Comparison of ENCODE assay signal across 8 cellular contexts in genomic region chr14:89378119-89378518, GRCh38. TPM values are rescaled to one million over a fixed set of nuclear protein-coding genes. Genes with fewer than 3 reads are reported as not detected.
DNase-seq lines count a peak whose midpoint lies in the region; ATAC-seq lines count a peak whose summit lies in the region.

No MANE protein-coding gene starts in this region.

- H4K20me1 ChIP-seq in Karpas-422 (ENCODE audit: insufficient read depth, low read depth, low read length), result no peaks in the 10 kb centered on the region

- DNase-seq in amniotic epithelial cell (ENCODE audit: low read depth), result peak; percentile 72
- DNase-seq in non-pigmented ciliary epithelial cell (ENCODE audit: low read depth), result peak; percentile 68
- no peak for DNase-seq in NCI-H2029 (lab: John Stamatoyannopoulos, UW)
- DNase-seq in Karpas-422, result no peak
- no peak for DNase-seq in aorta
- DNase-seq in NCI-H2196 (lab: John Stamatoyannopoulos, UW; ENCODE audit: unreplicated experiment), result no peak

- H3K36me3 ChIP-seq in Karpas-422 (ENCODE audit: insufficient read depth, low read length) (no peaks in the 10 kb centered on the region), aorta (ENCODE audit: control insufficient read depth in 1 of 2, insufficient read depth in 2 of 2, low read length in 1 of 2) (no peaks in the 10 kb centered on the region)

- ATAC-seq in GM18861 (IDR thresholded peaks at IDR 0.05; ENCODE audit: unreplicated experiment) (peak; percentile 72), HG03039 (IDR thresholded peaks at IDR 0.05; ENCODE audit: unreplicated experiment) (peak; percentile 76), aorta (ENCODE audit: low FRiP score) (no peak)

- no peak overlapping the region for H3K27ac ChIP-seq in Karpas-422 (ENCODE audit: low read length)
- H3K27ac ChIP-seq in aorta (ENCODE audit: low read depth in 1 of 2, low read length in 2 of 2), result peak overlapping the region in 1 of 2 donors; percentile 25

- H2AFZ ChIP-seq in Karpas-422 (ENCODE audit: low read length), result no peak overlapping the region

- WGBS in aorta, 2 donors, result 18 to 32% methylated on average over 5 of the region's 5 CpGs

- H3K27me3 ChIP-seq in Karpas-422 (ENCODE audit: low read length) (no peaks in the 10 kb centered on the region), aorta (ENCODE audit: control insufficient read depth in 1 of 2, insufficient read depth in 2 of 2, low read length in 1 of 2) (no peaks in the 10 kb centered on the region)

- H3K9me2 ChIP-seq in Karpas-422 (replicated peaks; ENCODE audit: insufficient read depth, low read length), result no peaks in the 10 kb centered on the region

- no peaks in the 10 kb centered on the region for H3K9me3 ChIP-seq in Karpas-422 (ENCODE audit: low read length)
- H3K9me3 ChIP-seq in aorta (ENCODE audit: control insufficient read depth, low read length), result no peaks in the 10 kb centered on the region

- no peak overlapping the region for H3K4me3 ChIP-seq in Karpas-422 (ENCODE audit: low read length)
- no peak overlapping the region for H3K4me3 ChIP-seq in aorta (ENCODE audit: low read length in 2 of 2)

- H3K79me2 ChIP-seq in Karpas-422 (ENCODE audit: low read length), result no peaks in the 10 kb centered on the region

- H3K4me1 ChIP-seq in Karpas-422 (ENCODE audit: low read length), result peaks cover 6% of the 10 kb centered on the region
- H3K4me1 ChIP-seq in aorta (ENCODE audit: control insufficient read depth in 1 of 2, insufficient read depth in 2 of 2, low read length in 2 of 2), result peaks cover 0 to 6% of the 10 kb centered on the region in 2 donors

- intact Hi-C loops in aorta (cut with DNase I), result no loop called here

- no peak overlapping the region for H3K4me2 ChIP-seq in Karpas-422 (ENCODE audit: low read depth, low read length, poor library complexity, severe bottlenecking)

- no peak overlapping the region for H3K9ac ChIP-seq in Karpas-422 (ENCODE audit: low read length)

RNA-seq across cellular contexts. Expression of gene FOXN3, which starts 38.9 kb away (rescaled TPM):
- 8.9 and 13.8 TPM in 2 replicates for total RNA-seq in Karpas-422 (2014; rRNA removed; shearing (Covaris generic); ENCODE audit: low replicate concordance)
- total RNA-seq in aorta, result 100 to 1,000 TPM; 150 to 225 TPM
- 10 to 100 TPM; 21.4 to 51.8 TPM for polyA plus RNA-seq in aorta

Comparison
In these comparisons a context has a peak if more than half of its experiments do, and no peak if none do; other contexts are left out.
1. DNase-seq: peak in amniotic epithelial cell (single experiment) and non-pigmented ciliary epithelial cell (single experiment); none in NCI-H2029 (single experiment), Karpas-422 (single experiment), aorta (0 of 2) and NCI-H2196 (single experiment).
2. RNA of gene FOXN3, which starts 38.9 kb away (total RNA-seq): 150 to 225 TPM in aorta; 8.9 to 13.8 TPM in Karpas-422; every median in the first group is over 10 times any median in the second.